ENCODE assay signal across 11 cellular contexts in the genomic region with DNA sequence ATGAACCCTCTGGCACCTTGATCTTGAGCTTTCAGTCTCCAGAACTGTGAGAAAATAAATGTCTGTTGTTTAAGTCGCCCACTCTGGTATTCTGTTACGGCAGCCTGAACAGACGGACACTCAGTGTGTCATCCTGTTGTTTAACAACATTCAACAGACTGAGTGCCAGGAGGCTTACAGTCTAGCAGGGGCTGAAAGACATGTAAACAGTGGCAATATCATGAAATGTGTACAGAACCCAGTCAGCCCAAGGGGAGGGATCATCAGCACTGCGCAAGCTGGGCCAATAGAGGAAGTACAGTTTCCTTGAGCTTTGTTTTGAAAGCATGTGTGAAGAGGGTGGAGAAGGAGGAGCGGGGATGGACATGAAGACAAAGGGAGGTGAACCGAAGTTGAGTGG. TPM values are rescaled to one million over a fixed set of nuclear protein-coding genes. Genes with fewer than 3 reads are reported as not detected.
DNase-seq lines count a peak whose midpoint lies in the region; ATAC-seq lines count a peak whose summit lies in the region.
"Had no signal": no experiment of that assay in that cellular context is flagged by ENCODE, and none has a peak within 500 bp of the region (broad histone marks: within the 10 kb centered on the region; RNA-seq: fewer than 3 reads in every experiment).

No MANE protein-coding gene starts in this region.

- peaks cover 0 to 1% of the 10 kb centered on the region in 2 donors for H3K4me1 ChIP-seq in neuronal stem cell (ENCODE audit: control insufficient read depth in 2 of 2, insufficient read depth in 1 of 2, low read depth in 1 of 2, low read length in 2 of 2)

- peaks cover 2 to 18% of the 10 kb centered on the region in 2 donors for H3K36me3 Mint-ChIP-seq in stimulated activated naive B cell treated with anti-CD40 and anti-IgM and Interleukin-4, amounts not matched to agents 10 μg/mL and 1 μg/mL and 100 μg/mL, for 72 hours

- DNase-seq in Kasumi-1 (lab: John Stamatoyannopoulos, UW) = peak; percentile 85 to 86
- DNase-seq in SKM-1 treated with dmso at 0.1 percent for 144 hours (lab: John Stamatoyannopoulos, UW; ENCODE audit: unreplicated experiment) = peak; percentile 35
- DNase-seq in left cardiac atrium = no peak
- DNase-seq in stimulated activated naive B cell treated with anti-CD40 and anti-IgM and Interleukin-4, amounts not matched to agents 10 μg/mL and 1 μg/mL and 100 μg/mL, for 72 hours = no peak
- DNase-seq in NCI-H226 = no peak
- DNase-seq in neuronal stem cell (ENCODE audit: low spot score) = no peak
- DNase-seq in NCI-H187 treated with DMSO at 0.1 percent for 48 hours (lab: John Stamatoyannopoulos, UW) = no peak
- DNase-seq: activated naive CD4-positive, alpha-beta T cell treated with anti-CD3 and anti-CD28 coated beads for 36 hours; DMS79; Karpas-422; stimulated activated naive CD4-positive, alpha-beta T cell treated with Interleukin-2 at 50 U/mL for 16 hours had no signal

- H3K27ac ChIP-seq in neuronal stem cell (replicated peaks; ENCODE audit: low read length) = no peak overlapping the region

- H2BK120ac ChIP-seq in neuronal stem cell (ENCODE audit: low read depth, low read length) = no peak overlapping the region

- no peak overlapping the region for H3K9ac ChIP-seq in neuronal stem cell (ENCODE audit: low read depth, low read length, poor library complexity)

- H3K36me3 ChIP-seq in neuronal stem cell (replicated peaks in 1 of 2; ENCODE audit: control insufficient read depth in 2 of 2, insufficient read depth in 2 of 2, low read length in 2 of 2) = peaks cover 2 to 45% of the 10 kb centered on the region in 2 donors

- no peak overlapping the region for H3K4me3 Mint-ChIP-seq in stimulated activated naive B cell treated with anti-CD40 and anti-IgM and Interleukin-4, amounts not matched to agents 10 μg/mL and 1 μg/mL and 100 μg/mL, for 72 hours
- H3K4me3 Mint-ChIP-seq: activated naive CD4-positive, alpha-beta T cell treated with anti-CD3 and anti-CD28 coated beads for 36 hours had no signal

- no peak overlapping the region for H3K4me2 ChIP-seq in neuronal stem cell (ENCODE audit: insufficient read depth, low read length, poor library complexity, severe bottlenecking)

- no peak overlapping the region for H3K23ac ChIP-seq in neuronal stem cell (ENCODE audit: low read depth, low read length, poor library complexity)

- no peak overlapping the region for H2AFZ ChIP-seq in neuronal stem cell (ENCODE audit: low read length)

- H3K9me3 ChIP-seq in neuronal stem cell (replicated peaks in 1 of 2; ENCODE audit: control insufficient read depth in 2 of 2, insufficient read depth in 1 of 2, low read depth in 1 of 2, low read length in 2 of 2) = peaks cover 0 to 2% of the 10 kb centered on the region in 2 donors

- H3K9me3 Mint-ChIP-seq in stimulated activated naive B cell treated with anti-CD40 and anti-IgM and Interleukin-4, amounts not matched to agents 10 μg/mL and 1 μg/mL and 100 μg/mL, for 72 hours = no peaks in the 10 kb centered on the region
- H3K9me3 Mint-ChIP-seq: activated naive CD4-positive, alpha-beta T cell treated with anti-CD3 and anti-CD28 coated beads for 36 hours had no signal

- peaks cover 7% of the 10 kb centered on the region for H3K79me1 ChIP-seq in neuronal stem cell (ENCODE audit: low read depth, low read length)

- H3K27me3 ChIP-seq in neuronal stem cell (ENCODE audit: control insufficient read depth in 3 of 3, insufficient read depth in 3 of 3, low read depth in 1 of 3, low read length in 3 of 3) = no peaks in the 10 kb centered on the region

- peaks cover 17 to 31% of the 10 kb centered on the region in 2 donors for H3K4me1 Mint-ChIP-seq in stimulated activated naive B cell treated with anti-CD40 and anti-IgM and Interleukin-4, amounts not matched to agents 10 μg/mL and 1 μg/mL and 100 μg/mL, for 72 hours

- H4K8ac ChIP-seq in neuronal stem cell (ENCODE audit: low read depth, low read length) = no peak overlapping the region

- no peak overlapping the region for H2AK5ac ChIP-seq in neuronal stem cell (ENCODE audit: low read depth, low read length)

- peak; percentile 23 to 63 for ATAC-seq in left cardiac atrium
- peak; percentile 58 to 68 for ATAC-seq in stimulated activated naive B cell treated with anti-CD40 and anti-IgM and Interleukin-4, amounts not matched to agents 10 μg/mL and 1 μg/mL and 100 μg/mL, for 72 hours (replicated peaks)

- intact Hi-C loops in left cardiac atrium (cut with DNase I) = no loop called here

- H4K91ac ChIP-seq in neuronal stem cell (ENCODE audit: low read depth, low read length, poor library complexity) = no peak overlapping the region

- no peak overlapping the region for H3K4me3 ChIP-seq in neuronal stem cell (ENCODE audit: low read length in 2 of 2)

- no peak overlapping the region for H3K27ac Mint-ChIP-seq in stimulated activated naive B cell treated with anti-CD40 and anti-IgM and Interleukin-4, amounts not matched to agents 10 μg/mL and 1 μg/mL and 100 μg/mL, for 72 hours
- H3K27ac Mint-ChIP-seq: activated naive CD4-positive, alpha-beta T cell treated with anti-CD3 and anti-CD28 coated beads for 36 hours had no signal

- no peak overlapping the region for H2BK15ac ChIP-seq in neuronal stem cell (ENCODE audit: low read length)

- H2BK12ac ChIP-seq in neuronal stem cell (ENCODE audit: low read length) = no peak overlapping the region

- WGBS in neuronal stem cell (ENCODE audit: extremely low coverage in 2 of 2, insufficient read length in 2 of 2, insufficient replicate concordance in 1 of 2), 2 donors = no CpG with 5 or more reads among the region's 6 CpGs

- no peak overlapping the region for H3K14ac ChIP-seq in neuronal stem cell (ENCODE audit: low read length)

- no peaks in the 10 kb centered on the region for H3K27me3 Mint-ChIP-seq in stimulated activated naive B cell treated with anti-CD40 and anti-IgM and Interleukin-4, amounts not matched to agents 10 μg/mL and 1 μg/mL and 100 μg/mL, for 72 hours

- no peak overlapping the region for H3K18ac ChIP-seq in neuronal stem cell (ENCODE audit: low read length)

- no peak overlapping the region for H3K4ac ChIP-seq in neuronal stem cell (ENCODE audit: low read length)

- no peak overlapping the region for H2BK5ac ChIP-seq in neuronal stem cell (ENCODE audit: low read length)

RNA-seq across cellular contexts. Expression of a gene that starts 13.6 kb away (rescaled TPM):
- total RNA-seq in left cardiac atrium = 10 to 100 TPM; 27.2 to 33.0 TPM
- 24.0 TPM for polyA plus RNA-seq in neuronal stem cell (2013, experiment 1 of 2)
- 24.5 TPM for polyA plus RNA-seq in neuronal stem cell (2013, experiment 2 of 2)

Comparison
In these comparisons a context has a peak if more than half of its experiments do, and no peak if none do; other contexts are left out.
1. DNase-seq: peak in Kasumi-1 (2 of 2) and SKM-1 treated with dmso at 0.1 percent for 144 hours (single experiment); none in left cardiac atrium (single experiment), stimulated activated naive B cell treated with anti-CD40 and anti-IgM and Interleukin-4, amounts not matched to agents 10 μg/mL and 1 μg/mL and 100 μg/mL, for 72 hours (single experiment), NCI-H226 (single experiment), neuronal stem cell (single experiment) and NCI-H187 treated with DMSO at 0.1 percent for 48 hours (single experiment).